Comparison of ENCODE assay signal across 8 cellular contexts in genomic region chr16:53913082-53913870, GRCh38.
DNase-seq lines count a peak whose midpoint lies in the region; ATAC-seq and TF ChIP-seq lines count a peak whose summit lies in the region.

No MANE protein-coding gene starts in this region.

- H3K4me3 ChIP-seq in Jurkat, Clone E6-1 (ENCODE audit: low read length) = no peak overlapping the region
- H3K4me3 ChIP-seq in astrocyte of the spinal cord (ENCODE audit: low read depth, low read length) = no peak overlapping the region

- in situ Hi-C loops in astrocyte of the spinal cord (cut with HindIII; ENCODE audit: low sequenced_read_pairs) = no loop called here

- ATAC-seq in HG03442 (IDR thresholded peaks at IDR 0.05; ENCODE audit: unreplicated experiment) (no peak), GM18519 (IDR thresholded peaks at IDR 0.05; ENCODE audit: low FRiP score, unreplicated experiment) (no peak)

- TF ChIP-seq CTCF in AG09319 (IDR thresholded peaks at IDR 0.05; ENCODE audit: low read depth, low read length) = no peak
- no peak for TF ChIP-seq CTCF in astrocyte of the spinal cord (IDR thresholded peaks at IDR 0.05; ENCODE audit: low read depth, low read length)

- DNase-seq in AG09319 (ENCODE audit: extremely low read depth, low read depth) (peak; percentile 69), astrocyte of the spinal cord (ENCODE audit: low read depth, low spot score) (peak; percentile 89), lung microvascular endothelial cell (ENCODE audit: low read depth in 2 of 2) (peak; percentile 41 to 71), NCI-H774 (lab: John Stamatoyannopoulos, UW) (no peak), activated gamma-delta T cell (lab: John Stamatoyannopoulos, UW) (no peak)
- peak; percentile 48 for DNase-seq in Jurkat, Clone E6-1 (ENCODE audit: low read depth, low spot score)

Comparison
In these comparisons a context has a peak if more than half of its experiments do, and no peak if none do; other contexts are left out.
1. DNase-seq: peak in AG09319 (single experiment), Jurkat, Clone E6-1 (single experiment), astrocyte of the spinal cord (single experiment) and lung microvascular endothelial cell (2 of 2); none in NCI-H774 (single experiment) and activated gamma-delta T cell (single experiment).